ENCODE assay signal across 36 cellular contexts in the genomic region with DNA sequence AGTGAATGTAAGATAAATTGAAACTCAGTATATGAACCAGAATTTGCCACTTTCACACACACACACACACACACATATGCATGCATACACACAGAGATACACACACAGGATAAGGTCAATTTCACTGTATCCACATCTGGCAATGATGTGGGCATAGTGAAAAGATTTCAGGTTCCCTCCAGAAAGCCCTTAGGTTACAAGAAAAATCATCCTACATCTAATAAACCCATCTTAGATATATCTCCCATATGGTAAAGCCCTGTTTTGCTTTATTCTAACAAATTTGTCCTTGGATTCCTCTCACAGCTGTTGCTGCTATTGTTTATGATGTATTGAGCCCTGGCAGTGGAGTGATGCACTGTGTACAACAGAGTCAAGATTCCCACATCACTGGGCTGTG. TPM values are rescaled to one million over a fixed set of nuclear protein-coding genes. Genes with fewer than 3 reads are reported as not detected.
"Had no signal": no experiment of that assay in that cellular context is flagged by ENCODE, and none has a peak within 500 bp of the region (broad histone marks: within the 10 kb centered on the region; RNA-seq: fewer than 3 reads in every experiment).

No MANE protein-coding gene starts in this region.

- H3K9me3 ChIP-seq: MG63 had no signal

- H3K27me3 ChIP-seq: MG63 had no signal

- H3K4me3 ChIP-seq: MG63 had no signal

- H3K36me3 ChIP-seq: MG63 had no signal

- H3K4me2 ChIP-seq: KMS-11 had no signal

- DNase-seq: Karpas-422, Kasumi-1, KG1, MG63, MM.1S, MV-4-11, NCI-H1048, NCI-H1092, NCI-H1092 treated with DMSO at 0.1 percent for 48 hours, NCI-H1105, NCI-H1105 treated with DMSO at 0.1 percent for 48 hours, NCI-H1417, NCI-H1417 treated with DMSO at 0.1 percent for 48 hours, NCI-H1436, NCI-H1436 treated with DMSO at 0.1 percent for 48 hours, NCI-H146, NCI-H1694, NCI-H1694 treated with DMSO at 0.1 percent for 48 hours, NCI-H187, NCI-H187 treated with DMSO at 0.1 percent for 48 hours, NCI-H2029, NCI-H2029 treated with DMSO at 0.1 percent for 48 hours, NCI-H2081, NCI-H2081 treated with DMSO at 0.1 percent for 48 hours, NCI-H2107, NCI-H2171, NCI-H2171 treated with DMSO at 0.1 percent for 48 hours, NCI-H2227 treated with DMSO at 0.1 percent for 48 hours, NCI-H226, NCI-H345, NCI-H446, NCI-H446 treated with DMSO at 0.1 percent for 48 hours had no signal

- H3K9ac ChIP-seq: KMS-11 had no signal

- H3K27ac ChIP-seq: KMS-11 had no signal

RNA-seq across cellular contexts. Expression of a gene that starts 27.9 kb away (rescaled TPM):
- total RNA-seq: MCF 10A had no signal

RNA-seq across cellular contexts. Expression of a gene that starts 47.2 kb away (rescaled TPM):
- total RNA-seq: LHCN-M2, MCF 10A, NCI-H460 had no signal
